22 cellular contexts compared by ENCODE assay signal in the genomic region with DNA sequence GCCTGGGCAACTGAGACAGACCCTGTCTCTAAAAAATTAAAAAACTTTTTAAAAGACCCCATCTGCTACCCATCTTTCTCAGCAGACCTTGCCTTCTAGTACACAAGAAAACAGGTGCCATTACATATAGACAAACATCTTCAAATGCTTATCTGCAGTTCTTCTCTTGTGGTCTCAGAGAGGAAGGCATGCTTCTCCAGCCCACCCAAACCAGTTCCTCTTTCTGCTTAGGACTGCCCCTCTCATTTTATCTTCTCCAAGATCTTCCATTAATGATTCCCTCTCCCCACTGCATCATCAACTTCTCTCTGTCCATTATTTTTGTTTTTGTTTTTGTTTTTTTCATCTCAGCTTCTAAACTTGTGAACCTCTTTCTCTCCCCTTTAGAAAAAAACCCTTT. TPM values are rescaled to one million over a fixed set of nuclear protein-coding genes. Genes with fewer than 3 reads are reported as not detected.
DNase-seq lines count a peak whose midpoint lies in the region; ATAC-seq and TF ChIP-seq lines count a peak whose summit lies in the region.
"Had no signal": no experiment of that assay in that cellular context is flagged by ENCODE, and none has a peak within 500 bp of the region (broad histone marks: within the 10 kb centered on the region; RNA-seq: fewer than 3 reads in every experiment).

No MANE protein-coding gene starts in this region.

- peaks cover 0 to 2% (median 0%) of the 10 kb centered on the region in 3 donors for H3K27me3 Mint-ChIP-seq in CD14-positive monocyte (ENCODE audit: low read depth in 3 of 3)
- peaks cover 12% of the 10 kb centered on the region for H3K27me3 Mint-ChIP-seq in memory B cell

- H3K36me3 Mint-ChIP-seq in CD14-positive monocyte = peaks cover 3 to 7% of the 10 kb centered on the region in 2 donors
- peaks cover 13% of the 10 kb centered on the region for H3K36me3 Mint-ChIP-seq in memory B cell

- H3K4me3 Mint-ChIP-seq in CD14-positive monocyte = peak overlapping the region; percentile 67 to 82
- no peak overlapping the region for H3K4me3 Mint-ChIP-seq in memory B cell

- peaks cover 54% of the 10 kb centered on the region for H3K4me1 Mint-ChIP-seq in CD14-positive monocyte
- H3K4me1 Mint-ChIP-seq in memory B cell = peaks cover 21% of the 10 kb centered on the region

- H3K9me3 Mint-ChIP-seq in CD14-positive monocyte = no peaks in the 10 kb centered on the region
- no peaks in the 10 kb centered on the region for H3K9me3 Mint-ChIP-seq in memory B cell

- no peak for TF ChIP-seq CTCF in CD14-positive monocyte (IDR thresholded peaks at IDR 0.05)

- DNase-seq in CD14-positive monocyte (ENCODE audit: low spot score) (no peak), KG1 (lab: John Stamatoyannopoulos, UW) (peak; percentile 28), SKM-1 (lab: John Stamatoyannopoulos, UW; ENCODE audit: unreplicated experiment) (peak; percentile 72), memory B cell (ENCODE audit: low spot score in 2 of 2) (no peak), anterior cingulate cortex (lab: John Stamatoyannopoulos, UW) (no peak), ureter (ENCODE audit: low spot score) (no peak)
- DNase-seq in activated CD8-positive, alpha-beta memory T cell treated with anti-CD3 and anti-CD28 coated beads, Interleukin-2, amount 50 U/mL, for 48 hours = no peak
- DNase-seq: activated CD4-positive, alpha-beta T cell treated with anti-CD3 and anti-CD28 coated beads, Interleukin-2, amount 50 U/mL, for 1 hour; activated gamma-delta T cell treated with Interleukin-2 at 50 U/mL for 16 hours; adrenal gland; dermis blood vessel endothelial cell; DMS79; head of caudate nucleus; midbrain; MM.1S; NCI-H187 treated with DMSO at 0.1 percent for 48 hours; stimulated activated CD4-positive, alpha-beta T cell treated with anti-CD3 and anti-CD28 coated beads, Interleukin-1b, Interleukin-23, amount 100 ng/mL, for 48 hours; stimulated activated naive CD4-positive, alpha-beta T cell; tibial artery; WERI-Rb-1 had no signal

- ATAC-seq in memory B cell (ENCODE audit: low read depth) (peak; percentile 66), GM21367 (IDR thresholded peaks at IDR 0.05; ENCODE audit: unreplicated experiment) (no peak)

- H3K27ac Mint-ChIP-seq in CD14-positive monocyte = peak overlapping the region; percentile 85 to 98 (median 92)
- no peak overlapping the region for H3K27ac Mint-ChIP-seq in memory B cell

- intact Hi-C loops in CD14-positive monocyte (cut with micrococcal nuclease) = loop anchor here in 1 of 2 donors (10.0 kb wide), 1 partner anchor 47 kb away; no protein-coding TSS in a partner anchor

RNA-seq across cellular contexts. Expression of a gene that starts 3.9 kb away (rescaled TPM):
- polyA plus RNA-seq in CD14-positive monocyte = 100 to 1,000 TPM; 146 to 214 TPM
- 25.2 TPM for total RNA-seq in ureter
- polyA plus RNA-seq: neural cell had no signal

Comparison
In these comparisons a context has a peak if more than half of its experiments do, and no peak if none do; other contexts are left out.
1. DNase-seq: peak in KG1 (single experiment) and SKM-1 (single experiment); none in CD14-positive monocyte (single experiment), memory B cell (0 of 2), anterior cingulate cortex (0 of 58), activated CD8-positive, alpha-beta memory T cell treated with anti-CD3 and anti-CD28 coated beads, Interleukin-2, amount 50 U/mL, for 48 hours (single experiment) and ureter (single experiment).